Comparison of ENCODE assay signal across 16 cellular contexts in genomic region chr3:184696643-184697042, GRCh38.
"Had no signal": no experiment of that assay in that cellular context is flagged by ENCODE, and none has a peak within 500 bp of the region (broad histone marks: within the 10 kb centered on the region; RNA-seq: fewer than 3 reads in every experiment).

No MANE protein-coding gene starts in this region.

- H3K27me3 ChIP-seq: breast epithelium, gastrocnemius medialis, heart left ventricle, pancreas, tibial artery had no signal

- H3K36me3 ChIP-seq: breast epithelium, gastrocnemius medialis, heart left ventricle, pancreas, tibial artery had no signal

- ATAC-seq: activated CD4-positive, CD25-positive, alpha-beta regulatory T cell treated with anti-CD3 and anti-CD28 coated beads, Interleukin-2, amount 50 U/mL, for 24 hours; activated T-helper 17 cell treated with anti-CD3 and anti-CD28 coated beads, Interleukin-2, amount 50 U/mL, for 72 hours; effector memory CD8-positive, alpha-beta T cell; gastrocnemius medialis; stimulated activated naive B cell treated with anti-CD40 and anti-IgM and Interleukin-4, amounts not matched to agents 10 μg/mL and 1 μg/mL and 100 μg/mL, for 72 hours had no signal

- H3K9me3 ChIP-seq: breast epithelium, gastrocnemius medialis, heart left ventricle, pancreas, tibial artery had no signal

- H3K4me3 Mint-ChIP-seq: activated T-helper 17 cell treated with anti-CD3 and anti-CD28 coated beads, Interleukin-2, amount 50 U/mL, for 72 hours; effector memory CD8-positive, alpha-beta T cell; stimulated activated naive B cell treated with anti-CD40 and anti-IgM and Interleukin-4, amounts not matched to agents 10 μg/mL and 1 μg/mL and 100 μg/mL, for 72 hours had no signal

- H3K9me3 Mint-ChIP-seq: activated T-helper 17 cell treated with anti-CD3 and anti-CD28 coated beads, Interleukin-2, amount 50 U/mL, for 72 hours; effector memory CD8-positive, alpha-beta T cell; stimulated activated naive B cell treated with anti-CD40 and anti-IgM and Interleukin-4, amounts not matched to agents 10 μg/mL and 1 μg/mL and 100 μg/mL, for 72 hours had no signal

- H3K27ac Mint-ChIP-seq: activated T-helper 17 cell treated with anti-CD3 and anti-CD28 coated beads, Interleukin-2, amount 50 U/mL, for 72 hours; effector memory CD8-positive, alpha-beta T cell; stimulated activated naive B cell treated with anti-CD40 and anti-IgM and Interleukin-4, amounts not matched to agents 10 μg/mL and 1 μg/mL and 100 μg/mL, for 72 hours had no signal

- H3K4me1 ChIP-seq: pancreas had no signal

- DNase-seq: activated CD4-positive, alpha-beta T cell treated with anti-CD3 and anti-CD28 coated beads, Interleukin-2, amount 50 U/mL, for 1 hour; activated naive CD4-positive, alpha-beta T cell treated with Interleukin-2 at 50 U/mL for 16 hours; activated T-cell treated with anti-CD3 and anti-CD28 coated beads for 4 hours; dermis blood vessel endothelial cell; effector memory CD8-positive, alpha-beta T cell; gastrocnemius medialis; heart left ventricle; stimulated activated CD4-positive, alpha-beta T cell treated with anti-CD3 and anti-CD28 coated beads, Interleukin-15, amount 100 ng/mL, for 24 hours; stimulated activated CD4-positive, alpha-beta T cell treated with anti-CD3 and anti-CD28 coated beads, Interleukin-4, amount 100 ng/mL, for 1 hour; stimulated activated naive B cell treated with anti-CD40 and anti-IgM and Interleukin-4, amounts not matched to agents 10 μg/mL and 1 μg/mL and 100 μg/mL, for 72 hours; tibial artery had no signal

- H3K27ac ChIP-seq: breast epithelium, gastrocnemius medialis, heart left ventricle, pancreas, tibial artery had no signal

- H3K4me3 ChIP-seq: breast epithelium, gastrocnemius medialis, heart left ventricle, pancreas, skin epidermis, tibial artery had no signal
